ENCODE assay signal across 17 cellular contexts in the genomic region with DNA sequence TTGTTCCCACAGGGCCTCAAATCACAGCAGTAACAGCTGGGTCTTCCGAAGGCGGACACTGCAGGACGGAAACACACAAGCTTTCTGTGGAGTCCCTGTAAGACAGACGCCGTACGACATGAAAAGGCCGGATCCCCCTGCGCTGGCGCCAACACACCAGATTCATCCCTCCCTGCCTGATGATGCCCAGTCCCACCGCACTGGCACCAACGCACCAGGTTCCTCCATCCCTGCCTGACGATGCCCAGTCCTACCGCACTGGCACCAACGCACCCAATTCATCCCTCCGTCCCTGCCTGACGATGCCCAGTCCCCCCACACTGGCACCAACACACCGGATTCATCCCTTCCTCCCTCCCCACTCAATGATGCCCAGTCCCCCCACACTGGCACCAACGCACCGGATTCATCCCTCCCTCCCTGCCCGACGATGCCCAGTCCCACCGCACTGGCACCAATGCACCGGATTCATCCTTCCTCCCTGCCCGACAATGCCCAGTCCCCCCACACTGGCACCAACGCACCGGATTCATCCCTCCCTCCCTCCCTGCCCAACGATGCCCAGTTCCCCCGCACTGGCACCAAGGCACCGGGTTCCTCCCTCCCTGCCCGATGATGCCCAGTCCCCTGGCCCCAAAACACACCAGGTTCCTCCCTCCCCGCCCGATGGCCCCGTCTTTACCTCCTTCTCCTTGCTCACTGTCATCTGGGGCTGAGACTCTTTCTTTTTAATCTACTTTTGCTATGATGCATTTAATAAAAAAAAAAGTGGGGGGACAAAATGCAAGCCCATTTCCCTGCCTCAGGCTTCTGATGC. TPM values are rescaled to one million over a fixed set of nuclear protein-coding genes. Genes with fewer than 3 reads are reported as not detected.
DNase-seq lines count a peak whose midpoint lies in the region; ATAC-seq, FAIRE-seq and TF ChIP-seq lines count a peak whose summit lies in the region.
"Had no signal": no experiment of that assay in that cellular context is flagged by ENCODE, and none has a peak within 500 bp of the region (broad histone marks: within the 10 kb centered on the region; RNA-seq: fewer than 3 reads in every experiment).

No MANE protein-coding gene starts in this region.

- H3K9ac ChIP-seq in kidney (ENCODE audit: low read length in 2 of 2): no peak overlapping the region

- POLR2A ChIA-PET in activated CD8-positive, alpha-beta T cell treated with anti-CD3 and anti-CD28 coated beads for 36 hours (lab: Charles Lee): interaction anchor here (0.7 to 1.5 kb wide), 4 partner anchors 11 to 55 kb away, joined by 3 to 4 read pairs (median 3); no protein-coding TSS in a partner anchor
- POLR2A ChIA-PET in activated CD8-positive, alpha-beta T cell treated with anti-CD3 and anti-CD28 coated beads, Interleukin-2, amount 10 ng/mL, durations not matched to agents 7 days and 5 days (lab: Charles Lee): no interaction called here

- no peaks in the 10 kb centered on the region for H3K9me3 Mint-ChIP-seq in activated CD8-positive, alpha-beta T cell treated with anti-CD3 and anti-CD28 coated beads for 36 hours
- no peaks in the 10 kb centered on the region for H3K9me3 Mint-ChIP-seq in activated CD8-positive, alpha-beta T cell treated with anti-CD3 and anti-CD28 coated beads, Interleukin-2, amount 10 ng/mL, durations not matched to agents 7 days and 5 days (ENCODE audit: insufficient read depth)
- H3K9me3 Mint-ChIP-seq in activated T-helper 17 cell treated with anti-CD3 and anti-CD28 coated beads, Interleukin-2, amount 50 U/mL, for 72 hours: no peaks in the 10 kb centered on the region

- H3K36me3 ChIP-seq in kidney (ENCODE audit: control insufficient read depth in 1 of 2, insufficient read depth in 2 of 2, low read length in 2 of 2): no peaks in the 10 kb centered on the region

- H3K27ac Mint-ChIP-seq in activated CD8-positive, alpha-beta T cell treated with anti-CD3 and anti-CD28 coated beads for 36 hours: peak overlapping the region; percentile 78
- no peak overlapping the region for H3K27ac Mint-ChIP-seq in activated CD8-positive, alpha-beta T cell treated with anti-CD3 and anti-CD28 coated beads, Interleukin-2, amount 10 ng/mL, durations not matched to agents 7 days and 5 days
- peak overlapping the region; percentile 80 for H3K27ac Mint-ChIP-seq in activated T-helper 17 cell treated with anti-CD3 and anti-CD28 coated beads, Interleukin-2, amount 50 U/mL, for 72 hours

- no peak overlapping the region for H3K27ac ChIP-seq in kidney (ENCODE audit: low read depth in 2 of 2, low read length in 2 of 2)
- peak overlapping the region in 1 of 2 donors; percentile 11 for H3K27ac ChIP-seq in coronary artery

- intact Hi-C loops in activated CD8-positive, alpha-beta T cell treated with anti-CD3 and anti-CD28 coated beads for 36 hours (cut with micrococcal nuclease): no loop called here
- intact Hi-C loops in kidney (cut with DNase I) (no loop called here), sciatic nerve (cut with DNase I) (no loop called here)

- H3K4me1 Mint-ChIP-seq in activated CD8-positive, alpha-beta T cell treated with anti-CD3 and anti-CD28 coated beads for 36 hours (ENCODE audit: low read depth): peaks cover 41% of the 10 kb centered on the region
- peaks cover 3% of the 10 kb centered on the region for H3K4me1 Mint-ChIP-seq in activated CD8-positive, alpha-beta T cell treated with anti-CD3 and anti-CD28 coated beads, Interleukin-2, amount 10 ng/mL, durations not matched to agents 7 days and 5 days (ENCODE audit: low read depth)
- peaks cover 12% of the 10 kb centered on the region for H3K4me1 Mint-ChIP-seq in activated T-helper 17 cell treated with anti-CD3 and anti-CD28 coated beads, Interleukin-2, amount 50 U/mL, for 72 hours

- peaks cover 10% of the 10 kb centered on the region for H3K36me3 Mint-ChIP-seq in activated CD8-positive, alpha-beta T cell treated with anti-CD3 and anti-CD28 coated beads for 36 hours (ENCODE audit: low read depth)
- H3K36me3 Mint-ChIP-seq in activated CD8-positive, alpha-beta T cell treated with anti-CD3 and anti-CD28 coated beads, Interleukin-2, amount 10 ng/mL, durations not matched to agents 7 days and 5 days (ENCODE audit: low read depth): peaks cover 17% of the 10 kb centered on the region
- H3K36me3 Mint-ChIP-seq in activated T-helper 17 cell treated with anti-CD3 and anti-CD28 coated beads, Interleukin-2, amount 50 U/mL, for 72 hours (ENCODE audit: low read depth): peaks cover 52% of the 10 kb centered on the region

- no peaks in the 10 kb centered on the region for H3K27me3 Mint-ChIP-seq in activated CD8-positive, alpha-beta T cell treated with anti-CD3 and anti-CD28 coated beads for 36 hours
- H3K27me3 Mint-ChIP-seq in activated CD8-positive, alpha-beta T cell treated with anti-CD3 and anti-CD28 coated beads, Interleukin-2, amount 10 ng/mL, durations not matched to agents 7 days and 5 days (ENCODE audit: low read depth): no peaks in the 10 kb centered on the region
- no peaks in the 10 kb centered on the region for H3K27me3 Mint-ChIP-seq in activated T-helper 17 cell treated with anti-CD3 and anti-CD28 coated beads, Interleukin-2, amount 50 U/mL, for 72 hours

- CTCF ChIA-PET in activated CD8-positive, alpha-beta T cell treated with anti-CD3 and anti-CD28 coated beads for 36 hours (lab: Charles Lee): no interaction called here
- CTCF ChIA-PET in activated CD8-positive, alpha-beta T cell treated with anti-CD3 and anti-CD28 coated beads, Interleukin-2, amount 10 ng/mL, durations not matched to agents 7 days and 5 days (lab: Charles Lee): no interaction called here

- no peak for FAIRE-seq in kidney (lab: Jason Lieb, UNC)
- FAIRE-seq: A204.1, D721Med had no signal

- TF ChIP-seq CTCF in activated CD8-positive, alpha-beta T cell treated with anti-CD3 and anti-CD28 coated beads for 36 hours (IDR thresholded peaks at IDR 0.05): no peak
- TF ChIP-seq CTCF in kidney (IDR thresholded peaks at IDR 0.05; ENCODE audit: borderline replicate concordance, extremely low read depth, insufficient read depth) (no peak), coronary artery (IDR thresholded peaks at IDR 0.05) (no peak)

- no peak for ATAC-seq in activated CD8-positive, alpha-beta T cell treated with anti-CD3 and anti-CD28 coated beads for 36 hours
- no peak for ATAC-seq in activated CD8-positive, alpha-beta T cell treated with anti-CD3 and anti-CD28 coated beads, Interleukin-2, amount 10 ng/mL, durations not matched to agents 7 days and 5 days
- ATAC-seq in activated T-helper 17 cell treated with anti-CD3 and anti-CD28 coated beads, Interleukin-2, amount 50 U/mL, for 72 hours (replicated peaks): no peak
- no peak for ATAC-seq in sciatic nerve
- no peak for ATAC-seq in HG03175 (IDR thresholded peaks at IDR 0.05; ENCODE audit: unreplicated experiment)
- ATAC-seq: HCT116 had no signal

- no peak overlapping the region for H3K4me3 Mint-ChIP-seq in activated CD8-positive, alpha-beta T cell treated with anti-CD3 and anti-CD28 coated beads for 36 hours
- no peak overlapping the region for H3K4me3 Mint-ChIP-seq in activated CD8-positive, alpha-beta T cell treated with anti-CD3 and anti-CD28 coated beads, Interleukin-2, amount 10 ng/mL, durations not matched to agents 7 days and 5 days
- H3K4me3 Mint-ChIP-seq in activated T-helper 17 cell treated with anti-CD3 and anti-CD28 coated beads, Interleukin-2, amount 50 U/mL, for 72 hours: no peak overlapping the region

- H3K4me1 ChIP-seq in kidney (ENCODE audit: control insufficient read depth in 1 of 2, insufficient read depth in 1 of 2, low read depth in 1 of 2, low read length in 2 of 2): peaks cover 0 to 2% of the 10 kb centered on the region in 2 donors

- no peak for DNase-seq in activated CD8-positive, alpha-beta T cell treated with anti-CD3 and anti-CD28 coated beads for 36 hours
- no peak for DNase-seq in activated CD8-positive, alpha-beta T cell treated with anti-CD3 and anti-CD28 coated beads, Interleukin-2, amount 10 ng/mL, durations not matched to agents 7 days and 5 days
- DNase-seq in kidney: peak; percentile 47
- DNase-seq in sciatic nerve (ENCODE audit: low spot score): peak; percentile 58
- no peak for DNase-seq in SIG-M5 treated with dmso at 0.1 percent for 504 hours (lab: John Stamatoyannopoulos, UW; ENCODE audit: unreplicated experiment)
- no peak for DNase-seq in coronary artery (ENCODE audit: low spot score)
- DNase-seq: kidney glomerular epithelial cell, NCI-H1092, NCI-H345, OCI-M1, T-helper 9 cell had no signal

- H3K4me3 ChIP-seq in kidney (ENCODE audit: low read length in 2 of 2) (no peak overlapping the region), coronary artery (no peak overlapping the region)
- H3K4me3 ChIP-seq: tibial nerve had no signal

- H3K9me3 ChIP-seq in kidney (ENCODE audit: control insufficient read depth in 1 of 2, low read length in 2 of 2): no peaks in the 10 kb centered on the region
- H3K9me3 ChIP-seq: tibial nerve had no signal

RNA-seq across cellular contexts. Expression of a gene that starts 55.1 kb away (rescaled TPM):
- total RNA-seq in activated CD8-positive, alpha-beta T cell treated with anti-CD3 and anti-CD28 coated beads for 36 hours: 10 to 100 TPM; 28.9 to 32.3 TPM
- 10 to 100 TPM; 36.9 to 39.3 TPM for total RNA-seq in activated CD8-positive, alpha-beta T cell treated with anti-CD3 and anti-CD28 coated beads, Interleukin-2, amount 10 ng/mL, durations not matched to agents 7 days and 5 days
- total RNA-seq in activated T-helper 17 cell treated with anti-CD3 and anti-CD28 coated beads, Interleukin-2, amount 50 U/mL, for 72 hours: 10 to 100 TPM; 18.4 to 62.5 TPM
- total RNA-seq in kidney: 28.8 TPM
- 4.2 TPM for polyA plus RNA-seq in kidney (ENCODE audit: insufficient read depth, low read depth, low replicate concordance)
- 47.6 TPM for total RNA-seq in sciatic nerve

Comparison
In these comparisons a context has a peak if more than half of its experiments do, and no peak if none do; other contexts are left out.
1. DNase-seq: peak in kidney (single experiment) and sciatic nerve (single experiment); none in activated CD8-positive, alpha-beta T cell treated with anti-CD3 and anti-CD28 coated beads for 36 hours (single experiment), activated CD8-positive, alpha-beta T cell treated with anti-CD3 and anti-CD28 coated beads, Interleukin-2, amount 10 ng/mL, durations not matched to agents 7 days and 5 days (single experiment), SIG-M5 treated with dmso at 0.1 percent for 504 hours (single experiment) and coronary artery (single experiment).